Comparison of ENCODE assay signal across 15 cellular contexts in genomic region chr17:4540224-4541040, GRCh38. TPM values are rescaled to one million over a fixed set of nuclear protein-coding genes. Genes with fewer than 3 reads are reported as not detected.
DNase-seq lines count a peak whose midpoint lies in the region; ATAC-seq and TF ChIP-seq lines count a peak whose summit lies in the region.
"Had no signal": no experiment of that assay in that cellular context is flagged by ENCODE, and none has a peak within 500 bp of the region (broad histone marks: within the 10 kb centered on the region; RNA-seq: fewer than 3 reads in every experiment).

No MANE protein-coding gene starts in this region.

- H3K27me3 Mint-ChIP-seq in WTC11 (ENCODE audit: low read depth): peaks cover under 1% of the 10 kb centered on the region; the same call in 1 of the 2 replicates

- H2AFZ ChIP-seq in hepatocyte: no peak overlapping the region

- CTCF ChIA-PET in HEK293 (lab: Yijun Ruan, JAX) (interaction anchor here (0.7 to 1.2 kb wide), 4 partner anchors 25 to 411 kb away, joined by 3 to 4 read pairs (median 4); no protein-coding TSS in a partner anchor), WTC11 (lab: Charles Lee) (interaction anchor here (0.5 to 8.2 kb wide), 6 partner anchors 9 to 127 kb away, joined by 3 to 57 read pairs (median 3); partner anchors contain the start of gene SPNS3), HEK293T (lab: Yijun Ruan, JAX) (interaction anchor here (1.5 kb wide), 1 partner anchor 120 kb away, joined by 5 read pairs; no protein-coding TSS in a partner anchor)

- ATAC-seq in WTC11: peak; percentile 7
- ATAC-seq in HG03095 (IDR thresholded peaks at IDR 0.05; ENCODE audit: unreplicated experiment): no peak
- ATAC-seq: stimulated activated naive CD8-positive, alpha-beta T cell treated with anti-CD3 and anti-CD28 coated beads, Interleukin-15, Interleukin-2, amounts not matched to agents 100 U/mL and 50 U/mL, for 24 hours had no signal

- H3K4me3 Mint-ChIP-seq in WTC11: no peak overlapping the region

- H3K4me1 Mint-ChIP-seq in WTC11: peaks cover 12% of the 10 kb centered on the region

- H3K27me3 ChIP-seq in hepatocyte (no peaks in the 10 kb centered on the region), skeletal muscle tissue (ENCODE audit: control insufficient read depth in 3 of 3, insufficient read depth in 3 of 3, low read length in 3 of 3) (peaks cover 0 to under 1% (median 0%) of the 10 kb centered on the region in 3 donors)
- H3K27me3 ChIP-seq: SJSA1 had no signal

- H3K27ac ChIP-seq in HEK293 (ENCODE audit: extremely low read depth, low read depth, low read length): no peak overlapping the region
- no peak overlapping the region for H3K27ac ChIP-seq in hepatocyte
- peak overlapping the region; percentile 64 for H3K27ac ChIP-seq in skeletal muscle tissue (ENCODE audit: low read depth, low read length)
- H3K27ac ChIP-seq: SJSA1 had no signal

- H3K9me3 Mint-ChIP-seq in WTC11: no peaks in the 10 kb centered on the region

- H3K9ac ChIP-seq in skeletal muscle tissue (ENCODE audit: low read depth in 1 of 3, low read length in 3 of 3): no peak overlapping the region

- no peaks in the 10 kb centered on the region for H3K79me2 ChIP-seq in hepatocyte

- H3K4me1 ChIP-seq in HEK293 (ENCODE audit: control insufficient read depth, insufficient read depth, low read length): no peaks in the 10 kb centered on the region
- peaks cover 10% of the 10 kb centered on the region for H3K4me1 ChIP-seq in hepatocyte (ENCODE audit: insufficient read depth)
- H3K4me1 ChIP-seq in skeletal muscle tissue (ENCODE audit: control insufficient read depth in 3 of 3, insufficient read depth in 3 of 3, low read length in 3 of 3): peaks cover 37 to 56% (median 44%) of the 10 kb centered on the region in 3 donors
- H3K4me1 ChIP-seq: SJSA1 had no signal

- H3K36me3 ChIP-seq in HEK293 (ENCODE audit: control insufficient read depth in 2 of 2, insufficient read depth in 1 of 2, low read length in 2 of 2) (peaks cover 0 to 81% of the 10 kb centered on the region in 2 experiments; a peak in 2 of 3 replicates), hepatocyte (replicated peaks; ENCODE audit: insufficient read depth, low read depth) (no peaks in the 10 kb centered on the region), skeletal muscle tissue (ENCODE audit: control insufficient read depth in 3 of 3, insufficient read depth in 3 of 3, low read length in 3 of 3) (peaks cover 37 to 45% (median 41%) of the 10 kb centered on the region in 3 donors)

- no peak overlapping the region for H3K27ac Mint-ChIP-seq in WTC11

- peaks cover 23% of the 10 kb centered on the region for H3K36me3 Mint-ChIP-seq in WTC11

- 90% methylated on average over 27 of the region's 27 CpGs for WGBS in hepatocyte (ENCODE audit: low lambda C conversion rate, missing lambda C conversion rate)

- no peak overlapping the region for H3K4me3 ChIP-seq in HEK293 (ENCODE audit: low read depth, low read length)
- H3K4me3 ChIP-seq in hepatocyte: no peak overlapping the region
- no peak overlapping the region for H3K4me3 ChIP-seq in skeletal muscle tissue (ENCODE audit: low read length in 3 of 3)
- H3K4me3 ChIP-seq: SJSA1 had no signal

- no peaks in the 10 kb centered on the region for H4K20me1 ChIP-seq in hepatocyte (ENCODE audit: insufficient read depth, poor library complexity, severe bottlenecking)

- peak; percentile 76 for TF ChIP-seq CTCF in HEK293 (tag by site-specific recombination; IDR thresholded peaks at IDR 0.05)
- TF ChIP-seq CTCF in WTC11 (IDR thresholded peaks at IDR 0.05): no peak
- TF ChIP-seq CTCF in hepatocyte (IDR thresholded peaks at IDR 0.05; ENCODE audit: poor library complexity): peak; percentile 20

- H3K9me2 ChIP-seq in hepatocyte (replicated peaks; ENCODE audit: insufficient read depth): no peaks in the 10 kb centered on the region

- DNase-seq in WTC11 (ENCODE audit: low spot score) (peak; percentile 51), hepatocyte (ENCODE audit: low spot score) (no peak), HEK293T (ENCODE audit: extremely low spot score) (no peak), MV-4-11 (lab: John Stamatoyannopoulos, UW) (no peak), H4 (ENCODE audit: low spot score) (no peak)
- DNase-seq: activated CD4-positive, alpha-beta T cell treated with anti-CD3 and anti-CD28 coated beads, Interleukin-2, amount 50 U/mL, for 48 hours; NCI-H2081; stimulated activated naive CD8-positive, alpha-beta T cell treated with anti-CD3 and anti-CD28 coated beads, Interleukin-15, Interleukin-2, amounts not matched to agents 100 U/mL and 50 U/mL, for 24 hours had no signal

- POLR2A ChIA-PET in HEK293 (lab: Yijun Ruan, JAX) (interaction anchor here (0.6 to 1.4 kb wide), 2 partner anchors 9 to 12 kb away, joined by 3 to 4 read pairs; no protein-coding TSS in a partner anchor), WTC11 (lab: Charles Lee) (no interaction called here), HEK293T (lab: Yijun Ruan, JAX) (interaction anchor here (1.8 to 3.7 kb wide), 2 partner anchors 13 to 14 kb away, joined by 5 to 22 read pairs; partner anchors contain the start of gene MYBBP1A)

- no peak overlapping the region for H3K4me2 ChIP-seq in hepatocyte

- no peaks in the 10 kb centered on the region for H3K9me3 ChIP-seq in HEK293 (ENCODE audit: control insufficient read depth, insufficient read depth, low read depth, low read length)
- H3K9me3 ChIP-seq in hepatocyte (ENCODE audit: low read depth): no peaks in the 10 kb centered on the region
- no peaks in the 10 kb centered on the region for H3K9me3 ChIP-seq in skeletal muscle tissue (ENCODE audit: control insufficient read depth in 3 of 3, low read length in 3 of 3)
- H3K9me3 ChIP-seq: SJSA1 had no signal

TF ChIP-seq in HEK293, 187 proteins besides CTCF, POLR2A, EP300 and RAD21 (continues in another document):
- TF ChIP-seq ZBTB20 (tag by site-specific recombination; IDR thresholded peaks at IDR 0.05) (no peak), ZNF10 (tag by site-specific recombination; IDR thresholded peaks at IDR 0.05) (no peak), ZNF623 (tag by site-specific recombination; IDR thresholded peaks at IDR 0.05) (no peak), ZNF335 (tag by site-specific recombination; conservative IDR thresholded peaks at IDR 0.05) (peak; percentile 94)
- TF ChIP-seq, protein P1, sequence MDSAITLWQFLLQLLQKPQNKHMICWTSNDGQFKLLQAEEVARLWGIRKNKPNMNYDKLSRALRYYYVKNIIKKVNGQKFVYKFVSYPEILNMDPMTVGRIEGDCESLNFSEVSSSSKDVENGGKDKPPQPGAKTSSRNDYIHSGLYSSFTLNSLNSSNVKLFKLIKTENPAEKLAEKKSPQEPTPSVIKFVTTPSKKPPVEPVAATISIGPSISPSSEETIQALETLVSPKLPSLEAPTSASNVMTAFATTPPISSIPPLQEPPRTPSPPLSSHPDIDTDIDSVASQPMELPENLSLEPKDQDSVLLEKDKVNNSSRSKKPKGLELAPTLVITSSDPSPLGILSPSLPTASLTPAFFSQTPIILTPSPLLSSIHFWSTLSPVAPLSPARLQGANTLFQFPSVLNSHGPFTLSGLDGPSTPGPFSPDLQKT (IDR thresholded peaks at IDR 0.05; ENCODE audit: borderline replicate concordance, low read depth, low read length): no peak

TF ChIP-seq in WTC11, 78 proteins besides CTCF, POLR2A, EP300 and RAD21:
- TF ChIP-seq, protein P2, sequence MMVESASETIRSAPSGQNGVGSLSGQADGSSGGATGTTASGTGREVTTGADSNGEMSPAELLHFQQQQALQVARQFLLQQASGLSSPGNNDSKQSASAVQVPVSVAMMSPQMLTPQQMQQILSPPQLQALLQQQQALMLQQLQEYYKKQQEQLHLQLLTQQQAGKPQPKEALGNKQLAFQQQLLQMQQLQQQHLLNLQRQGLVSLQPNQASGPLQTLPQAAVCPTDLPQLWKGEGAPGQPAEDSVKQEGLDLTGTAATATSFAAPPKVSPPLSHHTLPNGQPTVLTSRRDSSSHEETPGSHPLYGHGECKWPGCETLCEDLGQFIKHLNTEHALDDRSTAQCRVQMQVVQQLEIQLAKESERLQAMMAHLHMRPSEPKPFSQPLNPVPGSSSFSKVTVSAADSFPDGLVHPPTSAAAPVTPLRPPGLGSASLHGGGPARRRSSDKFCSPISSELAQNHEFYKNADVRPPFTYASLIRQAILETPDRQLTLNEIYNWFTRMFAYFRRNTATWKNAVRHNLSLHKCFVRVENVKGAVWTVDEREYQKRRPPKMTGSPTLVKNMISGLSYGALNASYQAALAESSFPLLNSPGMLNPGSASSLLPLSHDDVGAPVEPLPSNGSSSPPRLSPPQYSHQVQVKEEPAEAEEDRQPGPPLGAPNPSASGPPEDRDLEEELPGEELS (CRISPR knock-in tag; IDR thresholded peaks at IDR 0.05): no peak

TF ChIP-seq in HEK293T, 16 proteins besides CTCF, POLR2A, EP300 and RAD21:
- no peak for TF ChIP-seq LEF1 (IDR thresholded peaks at IDR 0.05; ENCODE audit: borderline replicate concordance)
- TF ChIP-seq SUZ12 (IDR thresholded peaks at IDR 0.05): no peak
- no peak for TF ChIP-seq PKNOX1 (IDR thresholded peaks at IDR 0.05)
- TF ChIP-seq L3MBTL2 (conservative IDR thresholded peaks at IDR 0.05): no peak
- TF ChIP-seq ARNT (IDR thresholded peaks at IDR 0.05): no peak
- no peak for TF ChIP-seq FOXA1 (IDR thresholded peaks at IDR 0.05)
- TF ChIP-seq NFRKB (IDR thresholded peaks at IDR 0.05): no peak

RNA-seq across cellular contexts. Expression of gene MYBBP1A, which starts 14.8 kb away (rescaled TPM):
- total RNA-seq in WTC11 (2021): 108 to 163 TPM (median 118 TPM) in 3 replicates
- 17.9 and 23.7 TPM in 2 replicates for total RNA-seq in hepatocyte
- polyA plus RNA-seq in hepatocyte: 44.1 and 46.5 TPM in 2 replicates
- 30.3 TPM for total RNA-seq in skeletal muscle tissue
- total RNA-seq in H4 (2014; rRNA removed; shearing (Covaris generic)): 15.0 and 16.4 TPM in 2 replicates

RNA-seq across cellular contexts. Expression of gene GGT6, which starts 19.9 kb away (rescaled TPM):
- 0.07 to 0.37 TPM (median 0.18 TPM) in 3 replicates for total RNA-seq in WTC11 (2021)
- total RNA-seq in hepatocyte: 0.32 TPM in 1 of 2 replicates, not detected in the other
- not detected in 2 replicates for polyA plus RNA-seq in hepatocyte
- total RNA-seq in skeletal muscle tissue: not detected
- total RNA-seq in H4 (2014; rRNA removed; shearing (Covaris generic)): not detected in 2 replicates
- total RNA-seq: fibroblast of lung, HT1080, mononuclear cell, SJSA1 had no signal
- polyA plus RNA-seq: fibroblast of lung had no signal

RNA-seq across cellular contexts. Expression of gene SPNS2, which starts 41.8 kb away (rescaled TPM):
- 0.87 to 1.4 TPM (median 1.3 TPM) in 3 replicates for total RNA-seq in WTC11 (2021)
- 5.6 and 8.3 TPM in 2 replicates for total RNA-seq in hepatocyte
- polyA plus RNA-seq in hepatocyte: 10.3 and 13.4 TPM in 2 replicates
- total RNA-seq in skeletal muscle tissue: 2.6 TPM
- 0.06 and 0.52 TPM in 2 replicates for total RNA-seq in H4 (2014; rRNA removed; shearing (Covaris generic))
- polyA plus RNA-seq: fibroblast of lung had no signal

RNA-seq across cellular contexts. Expression of gene SMTNL2, which starts 43.9 kb away (rescaled TPM):
- total RNA-seq in WTC11 (2021): 2.7 to 3.8 TPM (median 3.8 TPM) in 3 replicates
- 41.5 and 56.8 TPM in 2 replicates for total RNA-seq in hepatocyte
- polyA plus RNA-seq in hepatocyte: 106 TPM in 2 replicates
- 74.1 TPM for total RNA-seq in skeletal muscle tissue
- total RNA-seq in H4 (2014; rRNA removed; shearing (Covaris generic)): 0.08 TPM in 1 of 2 replicates, not detected in the other
- total RNA-seq: HT1080, mononuclear cell, SJSA1 had no signal

Comparison
In these comparisons a context has a peak if more than half of its experiments do, and no peak if none do; other contexts are left out.
1. Of the 8 proteins assayed by ChIP-seq in both HEK293 and WTC11: peak only in HEK293: CTCF; only in WTC11: none; in both: none; in neither: 7.